Comparison of ENCODE assay signal across 2 cellular contexts in the genomic region with DNA sequence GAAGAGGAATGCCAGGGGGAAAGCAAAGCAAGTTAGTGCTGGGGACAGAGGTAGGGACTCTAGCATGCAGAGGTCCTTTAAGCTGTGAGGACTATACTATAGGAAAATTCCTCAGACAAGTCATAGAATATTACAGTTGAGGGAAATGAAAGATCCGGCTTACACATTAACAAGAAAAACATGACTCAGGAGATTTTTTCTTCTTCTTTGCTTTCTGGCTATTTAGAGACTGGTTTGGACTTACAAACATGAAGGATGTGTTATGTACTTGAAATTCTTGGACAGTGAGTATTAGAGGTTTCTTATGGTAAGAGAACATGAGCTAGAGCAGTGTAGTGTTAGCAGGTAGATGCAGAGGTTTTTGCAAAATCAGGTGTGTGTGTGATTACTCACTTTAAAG.
TF ChIP-seq lines count a peak whose summit lies in the region.

No MANE protein-coding gene starts in this region.

TF ChIP-seq in IMR-90, 13 proteins besides CTCF, POLR2A, EP300 and RAD21:
- TF ChIP-seq FOS (IDR thresholded peaks at IDR 0.05; ENCODE audit: low read depth, low read length) (no peak), MAZ (IDR thresholded peaks at IDR 0.05; ENCODE audit: borderline replicate concordance, low read depth, low read length) (no peak), ELK1 (IDR thresholded peaks at IDR 0.05; ENCODE audit: borderline replicate concordance, low read depth, low read length) (no peak), NFE2L2 (IDR thresholded peaks at IDR 0.05; ENCODE audit: low read depth, low read length) (peak; percentile 64; the same call in 1 of the 2 replicates), MAFK (IDR thresholded peaks at IDR 0.05; ENCODE audit: low read depth, low read length) (peak; percentile 57), BHLHE40 (IDR thresholded peaks at IDR 0.05; ENCODE audit: low read depth, low read length) (no peak)
TF ChIP-seq in IMR-90: peak in this region for 2.

TF ChIP-seq in endothelial cell of umbilical vein, 7 proteins besides CTCF, POLR2A, EP300 and RAD21:
- TF ChIP-seq GATA2 (IDR thresholded peaks at IDR 0.05; ENCODE audit: insufficient read depth, insufficient read length, low read depth, low read length) (no peak), MYC (IDR thresholded peaks at IDR 0.05; ENCODE audit: low read depth, low read length) (no peak), JUN (IDR thresholded peaks at IDR 0.05; ENCODE audit: borderline replicate concordance, insufficient read depth, insufficient read length, low read depth) (no peak), MAX (IDR thresholded peaks at IDR 0.05; ENCODE audit: insufficient read depth, insufficient read length) (no peak), POLR2AphosphoS5 (IDR thresholded peaks at IDR 0.05; ENCODE audit: insufficient read depth, low read depth, low read length) (no peak), EZH2 (IDR thresholded peaks at IDR 0.05; ENCODE audit: borderline replicate concordance, low read depth, low read length, severe bottlenecking) (no peak), FOS (IDR thresholded peaks at IDR 0.05; ENCODE audit: borderline replicate concordance, insufficient read depth, low read length) (no peak)
